ENCODE assay signal across 8 cellular contexts in genomic region chr12:111685811-111686573, GRCh38. TPM values are rescaled to one million over a fixed set of nuclear protein-coding genes. Genes with fewer than 3 reads are reported as not detected.
DNase-seq lines count a peak whose midpoint lies in the region; ATAC-seq, FAIRE-seq and TF ChIP-seq lines count a peak whose summit lies in the region.

TSS of gene ACAD10 (plus strand) at chr12:111686053. CDS start at chr12:111692710, 6,657 bp downstream.
TSS of gene BRAP (minus strand) at chr12:111685956. CDS start at chr12:111685792, 164 bp downstream.

- H3K79me2 ChIP-seq in parathyroid adenoma: peaks cover 17% of the 10 kb centered on the region

- peak within 1 kb of the TSS; percentile 97 for H3K4me2 ChIP-seq in parathyroid adenoma (ENCODE audit: low read length)

- H3K9ac ChIP-seq in adipocyte (ENCODE audit: low read length) (peak within 1 kb of the TSS; percentile 91), parathyroid adenoma (peak within 1 kb of the TSS; percentile 62)

- no peaks in the 10 kb centered on the region for H3K9me3 ChIP-seq in adipocyte (ENCODE audit: control insufficient read depth, low read length)
- H3K9me3 ChIP-seq in cardiac muscle cell (ENCODE audit: low read depth): no peaks in the 10 kb centered on the region
- no peaks in the 10 kb centered on the region for H3K9me3 ChIP-seq in parathyroid adenoma (ENCODE audit: control insufficient read depth, low read length)
- H3K9me3 ChIP-seq in tibial artery: no peaks in the 10 kb centered on the region

- H2AFZ ChIP-seq in parathyroid adenoma: peak within 1 kb of the TSS; percentile 92

- TF ChIP-seq POLR2A in GM12892 (IDR thresholded peaks at IDR 0.05; ENCODE audit: low read depth, low read length): peak; percentile 99

- ATAC-seq in HG02840 (IDR thresholded peaks at IDR 0.05; ENCODE audit: low FRiP score, unreplicated experiment): peak; percentile 90

- intact Hi-C loops in tibial artery (cut with DNase I; ENCODE audit: low total_unique reads): no loop called here

- DNase-seq in GM12892 (ENCODE audit: insufficient read length): peak; percentile 95
- DNase-seq in NCI-H1436 treated with DMSO at 0.1 percent for 48 hours (lab: John Stamatoyannopoulos, UW): peak; percentile 69
- DNase-seq in T follicular helper cell (ENCODE audit: low read depth): peak; percentile 85
- peak; percentile 96 for DNase-seq in adipocyte (ENCODE audit: low read depth)
- peak; percentile 94 to 95 for DNase-seq in cardiac muscle cell (ENCODE audit: low read depth in 1 of 2, low spot score in 1 of 2)
- DNase-seq in tibial artery: peak; percentile 91 to 96

- no peak for TF ChIP-seq CTCF in cardiac muscle cell (IDR thresholded peaks at IDR 0.05; ENCODE audit: low read depth, low read length)
- no peak for TF ChIP-seq CTCF in parathyroid adenoma (IDR thresholded peaks at IDR 0.05)
- TF ChIP-seq CTCF in tibial artery (IDR thresholded peaks at IDR 0.05): no peak

- H3K27me3 ChIP-seq in adipocyte (replicated peaks; ENCODE audit: control insufficient read depth, insufficient read depth, low read length): no peaks in the 10 kb centered on the region
- no peaks in the 10 kb centered on the region for H3K27me3 ChIP-seq in cardiac muscle cell
- H3K27me3 ChIP-seq in parathyroid adenoma (ENCODE audit: control insufficient read depth, insufficient read depth, low read length): no peaks in the 10 kb centered on the region
- H3K27me3 ChIP-seq in tibial artery: no peaks in the 10 kb centered on the region

- H3K4me1 ChIP-seq in adipocyte (ENCODE audit: control insufficient read depth, insufficient read depth, low read length) (peaks cover 20% of the 10 kb centered on the region), cardiac muscle cell (ENCODE audit: low read depth) (no peaks in the 10 kb centered on the region), parathyroid adenoma (peaks cover 6% of the 10 kb centered on the region), tibial artery (peaks cover 0 to 36% (median 25%) of the 10 kb centered on the region in 4 donors)

- peak within 1 kb of the TSS; percentile 89 for H3K4me3 ChIP-seq in adipocyte (ENCODE audit: low read length)
- H3K4me3 ChIP-seq in cardiac muscle cell: peak within 1 kb of the TSS; percentile 95
- H3K4me3 ChIP-seq in parathyroid adenoma (ENCODE audit: low read depth, low read length): peak within 1 kb of the TSS; percentile 93
- H3K4me3 ChIP-seq in tibial artery: peak within 1 kb of the TSS; percentile 90 to 91

- H3K27ac ChIP-seq in cardiac muscle cell (peak within 1 kb of the TSS; percentile 89), parathyroid adenoma (peak within 1 kb of the TSS; percentile 79), tibial artery (peak within 1 kb of the TSS; percentile 89 to 90)

- H3K36me3 ChIP-seq in adipocyte (ENCODE audit: control insufficient read depth, insufficient read depth, low read length, severe bottlenecking) (peaks cover 22% of the 10 kb centered on the region), cardiac muscle cell (peaks cover 18% of the 10 kb centered on the region), parathyroid adenoma (ENCODE audit: control insufficient read depth, insufficient read depth, low read length) (no peaks in the 10 kb centered on the region), tibial artery (peaks cover 8 to 23% (median 18%) of the 10 kb centered on the region in 3 donors)

- FAIRE-seq in GM12892 (lab: Jason Lieb, UNC): peak; percentile 97

RNA-seq across cellular contexts. Expression of gene ACAD10, which starts in this region (rescaled TPM):
- polyA plus RNA-seq in GM12892 (2012; ENCODE audit: missing spikeins): 19.7 TPM
- total RNA-seq in cardiac muscle cell: 32.8 and 46.8 TPM in 2 replicates
- polyA plus RNA-seq in cardiac muscle cell: 33.6 and 49.6 TPM in 2 replicates

RNA-seq across cellular contexts. Expression of gene BRAP, which starts in this region (rescaled TPM):
- polyA plus RNA-seq in GM12892 (2012; ENCODE audit: missing spikeins): 12.0 TPM
- 14.9 and 18.4 TPM in 2 replicates for total RNA-seq in cardiac muscle cell
- 23.9 and 24.4 TPM in 2 replicates for polyA plus RNA-seq in cardiac muscle cell

Comparison
In these comparisons a context has a peak if more than half of its experiments do, and no peak if none do; other contexts are left out.
1. Peak in every context shown above with its lines: DNase-seq, ATAC-seq, H3K4me3 ChIP-seq and H3K27ac ChIP-seq.